8 cellular contexts compared by ENCODE assay signal in genomic region chr10:31321396-31321941, GRCh38. TPM values are rescaled to one million over a fixed set of nuclear protein-coding genes. Genes with fewer than 3 reads are reported as not detected.
A peak's percentile ranks its signal among the peaks of the same experiment; 100 is the strongest.
DNase-seq lines count a peak whose midpoint lies in the region; ATAC-seq lines count a peak whose summit lies in the region.

No MANE protein-coding gene starts in this region.

- H3K4me1 ChIP-seq in neuronal stem cell (ENCODE audit: control insufficient read depth in 2 of 2, insufficient read depth in 1 of 2, low read depth in 1 of 2, low read length in 2 of 2): peaks cover 7 to 8% of the 10 kb centered on the region in 2 donors

- no peak overlapping the region for H2BK15ac ChIP-seq in neuronal stem cell (ENCODE audit: low read length)

- H3K36me3 ChIP-seq in neuronal stem cell (replicated peaks in 1 of 2; ENCODE audit: control insufficient read depth in 2 of 2, insufficient read depth in 2 of 2, low read length in 2 of 2): no peaks in the 10 kb centered on the region

- no peak overlapping the region for H2BK5ac ChIP-seq in neuronal stem cell (ENCODE audit: low read length)

- H2BK12ac ChIP-seq in neuronal stem cell (ENCODE audit: low read length): no peak overlapping the region

- H3K4ac ChIP-seq in neuronal stem cell (ENCODE audit: low read length): no peak overlapping the region

- H3K27ac Mint-ChIP-seq in T-helper 1 cell treated with Interleukin-12 subunit alpha and Interleukin-12 subunit beta and Interleukin-4 antibody, amounts not matched to agents 30 μg/mL and 1 μg/mL, for 36 hours: peak overlapping the region; percentile 87

- no peak overlapping the region for H3K18ac ChIP-seq in neuronal stem cell (ENCODE audit: low read length)

- H3K4me3 ChIP-seq in neuronal stem cell (ENCODE audit: low read length in 2 of 2): peak overlapping the region in 1 of 2 donors; percentile 78

- DNase-seq in activated CD8-positive, alpha-beta memory T cell treated with anti-CD3 and anti-CD28 coated beads, Interleukin-2, amount 50 U/mL, for 1 hour (ENCODE audit: extremely low read depth): peak; percentile 38
- no peak for DNase-seq in activated CD8-positive, alpha-beta memory T cell treated with anti-CD3 and anti-CD28 coated beads, Interleukin-2, amount 50 U/mL, for 48 hours
- DNase-seq in effector CD4-positive, alpha-beta T cell: peak; percentile 57
- DNase-seq in neuronal stem cell (ENCODE audit: low spot score): no peak
- DNase-seq in GDM1 (lab: John Stamatoyannopoulos, UW): no peak
- no peak for DNase-seq in UCSD-AML1 (lab: John Stamatoyannopoulos, UW; ENCODE audit: unreplicated experiment)

- WGBS in neuronal stem cell (ENCODE audit: extremely low coverage in 2 of 2, insufficient read length in 2 of 2, insufficient replicate concordance in 1 of 2), 2 donors: no CpG with 5 or more reads among the region's 10 CpGs

- no peak overlapping the region for H2BK120ac ChIP-seq in neuronal stem cell (ENCODE audit: low read depth, low read length)

- H3K4me1 Mint-ChIP-seq in T-helper 1 cell treated with Interleukin-12 subunit alpha and Interleukin-12 subunit beta and Interleukin-4 antibody, amounts not matched to agents 30 μg/mL and 1 μg/mL, for 36 hours (ENCODE audit: low read depth): peaks cover 37% of the 10 kb centered on the region

- no peak overlapping the region for H3K14ac ChIP-seq in neuronal stem cell (ENCODE audit: low read length)

- no peaks in the 10 kb centered on the region for H3K27me3 ChIP-seq in neuronal stem cell (ENCODE audit: control insufficient read depth in 3 of 3, insufficient read depth in 3 of 3, low read depth in 1 of 3, low read length in 3 of 3)

- H3K4me3 Mint-ChIP-seq in T-helper 1 cell treated with Interleukin-12 subunit alpha and Interleukin-12 subunit beta and Interleukin-4 antibody, amounts not matched to agents 30 μg/mL and 1 μg/mL, for 36 hours: peak overlapping the region; percentile 90

- H4K8ac ChIP-seq in neuronal stem cell (ENCODE audit: low read depth, low read length): no peak overlapping the region

- H3K9ac ChIP-seq in neuronal stem cell (ENCODE audit: low read depth, low read length, poor library complexity): no peak overlapping the region

- H3K9me3 ChIP-seq in neuronal stem cell (replicated peaks in 1 of 2; ENCODE audit: control insufficient read depth in 2 of 2, insufficient read depth in 1 of 2, low read depth in 1 of 2, low read length in 2 of 2): no peaks in the 10 kb centered on the region

- H3K4me2 ChIP-seq in neuronal stem cell (ENCODE audit: insufficient read depth, low read length, poor library complexity, severe bottlenecking): peak overlapping the region; percentile 34

- no peak overlapping the region for H2AK5ac ChIP-seq in neuronal stem cell (ENCODE audit: low read depth, low read length)

- no peak overlapping the region for H3K27ac ChIP-seq in neuronal stem cell (replicated peaks; ENCODE audit: low read length)

- ATAC-seq in GM18502 (IDR thresholded peaks at IDR 0.05; ENCODE audit: poor library complexity, unreplicated experiment): no peak

- H4K91ac ChIP-seq in neuronal stem cell (ENCODE audit: low read depth, low read length, poor library complexity): no peak overlapping the region

- peaks cover 7% of the 10 kb centered on the region for H3K79me1 ChIP-seq in neuronal stem cell (ENCODE audit: low read depth, low read length)

- H3K27me3 Mint-ChIP-seq in T-helper 1 cell treated with Interleukin-12 subunit alpha and Interleukin-12 subunit beta and Interleukin-4 antibody, amounts not matched to agents 30 μg/mL and 1 μg/mL, for 36 hours (ENCODE audit: low read depth): no peaks in the 10 kb centered on the region

- H3K23ac ChIP-seq in neuronal stem cell (ENCODE audit: low read depth, low read length, poor library complexity): no peak overlapping the region

- no peak overlapping the region for H2AFZ ChIP-seq in neuronal stem cell (ENCODE audit: low read length)

- H3K9me3 Mint-ChIP-seq in T-helper 1 cell treated with Interleukin-12 subunit alpha and Interleukin-12 subunit beta and Interleukin-4 antibody, amounts not matched to agents 30 μg/mL and 1 μg/mL, for 36 hours: no peaks in the 10 kb centered on the region

- H3K36me3 Mint-ChIP-seq in T-helper 1 cell treated with Interleukin-12 subunit alpha and Interleukin-12 subunit beta and Interleukin-4 antibody, amounts not matched to agents 30 μg/mL and 1 μg/mL, for 36 hours (ENCODE audit: low read depth): peaks cover 7% of the 10 kb centered on the region

RNA-seq across cellular contexts. Expression of gene ZEB1, which starts 2.5 kb away (rescaled TPM):
- 31.6 TPM for polyA plus RNA-seq in neuronal stem cell (2013, experiment 1 of 2)
- polyA plus RNA-seq in neuronal stem cell (2013, experiment 2 of 2): 33.1 TPM

Comparison
In these comparisons a context has a peak if more than half of its experiments do, and no peak if none do; other contexts are left out.
1. DNase-seq: peak in activated CD8-positive, alpha-beta memory T cell treated with anti-CD3 and anti-CD28 coated beads, Interleukin-2, amount 50 U/mL, for 1 hour (single experiment) and effector CD4-positive, alpha-beta T cell (single experiment); none in activated CD8-positive, alpha-beta memory T cell treated with anti-CD3 and anti-CD28 coated beads, Interleukin-2, amount 50 U/mL, for 48 hours (single experiment), neuronal stem cell (single experiment), GDM1 (single experiment) and UCSD-AML1 (single experiment).